In the genomic region with DNA sequence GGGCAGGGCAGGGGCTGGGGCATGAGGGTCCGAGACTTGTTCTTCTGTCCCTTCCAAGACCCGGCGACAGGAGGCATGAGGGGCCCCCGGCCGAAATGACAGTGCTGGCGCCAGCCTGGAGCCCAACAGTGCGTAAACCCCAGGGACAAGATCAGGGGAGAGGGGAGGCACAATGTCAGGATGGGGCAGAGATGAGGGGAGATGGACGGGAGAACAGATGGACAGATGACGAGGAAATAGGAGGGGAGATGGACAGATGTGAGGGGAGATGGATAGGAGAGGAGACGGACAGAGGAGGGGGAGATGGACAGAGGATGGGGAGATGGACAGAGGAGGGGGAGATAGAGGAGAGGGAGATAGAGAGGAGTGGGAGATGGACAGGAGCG, we compare ENCODE assay signal across 8 cellular contexts. TPM values are rescaled to one million over a fixed set of nuclear protein-coding genes. Genes with fewer than 3 reads are reported as not detected.
DNase-seq lines count a peak whose midpoint lies in the region; ATAC-seq and TF ChIP-seq lines count a peak whose summit lies in the region.

No MANE protein-coding gene starts in this region.

- H3K4me1 Mint-ChIP-seq in nephron: peaks cover 9% of the 10 kb centered on the region
- H3K4me1 Mint-ChIP-seq in endothelial cell (ENCODE audit: unreplicated experiment): peaks cover 5% of the 10 kb centered on the region

- H3K27me3 ChIP-seq in BLaER1: no peaks in the 10 kb centered on the region
- H3K27me3 ChIP-seq in Loucy (ENCODE audit: insufficient read depth, low read length, poor library complexity, severe bottlenecking): no peaks in the 10 kb centered on the region
- no peaks in the 10 kb centered on the region for H3K27me3 ChIP-seq in dorsolateral prefrontal cortex

- H3K79me2 ChIP-seq in Loucy (ENCODE audit: insufficient read depth, low read length): no peaks in the 10 kb centered on the region

- H3K4me2 ChIP-seq in BLaER1 (peak overlapping the region; percentile 95), Loucy (ENCODE audit: low read depth, low read length, poor library complexity, severe bottlenecking) (peak overlapping the region; percentile 100)

- no peaks in the 10 kb centered on the region for H3K9me2 ChIP-seq in Loucy (replicated peaks; ENCODE audit: low read depth, low read length)

- no peaks in the 10 kb centered on the region for H3K36me3 ChIP-seq in BLaER1
- no peaks in the 10 kb centered on the region for H3K36me3 ChIP-seq in Loucy (ENCODE audit: insufficient read depth, low read length)

- H3K4me3 Mint-ChIP-seq in nephron: peak overlapping the region; percentile 64 to 77 (median 74)
- no peak overlapping the region for H3K4me3 Mint-ChIP-seq in endothelial cell (ENCODE audit: unreplicated experiment)

- intact Hi-C loops in dorsolateral prefrontal cortex (cut with DNase I): loop anchor here (2.0 to 5.0 kb wide), 2 partner anchors 72 to 203 kb away; a partner anchor contains a TSS

- TF ChIP-seq CTCF in Loucy (conservative IDR thresholded peaks at IDR 0.05; ENCODE audit: low read length): no peak
- TF ChIP-seq CTCF in dorsolateral prefrontal cortex (IDR thresholded peaks at IDR 0.05 in 54 of 56, conservative IDR thresholded peaks at IDR 0.05 in 2 of 56; ENCODE audit: low read depth in 1 of 56, partially characterized antibody in 56 of 56): no peak
- no peak for TF ChIP-seq CTCF in nephron (IDR thresholded peaks at IDR 0.05; ENCODE audit: unreplicated experiment in 3 of 3)
- no peak for TF ChIP-seq CTCF in endothelial cell (IDR thresholded peaks at IDR 0.05; ENCODE audit: unreplicated experiment)

- H4K20me1 ChIP-seq in BLaER1 (peaks cover 5% of the 10 kb centered on the region; the same call in 1 of the 2 replicates), Loucy (ENCODE audit: insufficient read depth, low read length, poor library complexity, severe bottlenecking) (no peaks in the 10 kb centered on the region)

- peaks cover 15% of the 10 kb centered on the region for H3F3A ChIP-seq in Loucy (ENCODE audit: low read depth)

- H2AFZ ChIP-seq in Loucy (ENCODE audit: low read length): no peak overlapping the region

- H3K27ac Mint-ChIP-seq in nephron (no peak overlapping the region), endothelial cell (ENCODE audit: unreplicated experiment) (no peak overlapping the region)

- H3K9me3 Mint-ChIP-seq in nephron (no peaks in the 10 kb centered on the region), endothelial cell (ENCODE audit: unreplicated experiment) (no peaks in the 10 kb centered on the region)

- H3K9me3 ChIP-seq in BLaER1 (no peaks in the 10 kb centered on the region), Loucy (ENCODE audit: insufficient read depth, low read depth, low read length) (no peaks in the 10 kb centered on the region)

- H3K9ac ChIP-seq in BLaER1 (0 out of 2 replicates have a peak overlapping the region, but pooled peaks have one; percentile 34), Loucy (ENCODE audit: low read depth, low read length, poor library complexity, severe bottlenecking) (peak overlapping the region; percentile 85)

- H3K27ac ChIP-seq in BLaER1 (peak overlapping the region; percentile 51), dorsolateral prefrontal cortex (peak overlapping the region in 38 of 59 donors; percentile 18 to 90 (median 74))

- H3K4me3 ChIP-seq in BLaER1 (peak overlapping the region; percentile 65), Loucy (ENCODE audit: low read length, poor library complexity, severe bottlenecking) (peak overlapping the region; percentile 90), dorsolateral prefrontal cortex (peak overlapping the region; percentile 49 to 89 (median 70))

- DNase-seq in dorsolateral prefrontal cortex: no peak
- DNase-seq in NCI-H2107 treated with DMSO at 0.1 percent for 48 hours (lab: John Stamatoyannopoulos, UW; ENCODE audit: unreplicated experiment): no peak
- DNase-seq in endothelial cell (ENCODE audit: low spot score): no peak
- DNase-seq in D341Med (ENCODE audit: low spot score): no peak

- peaks cover 5% of the 10 kb centered on the region for H3K27me3 Mint-ChIP-seq in nephron (ENCODE audit: low read depth)
- H3K27me3 Mint-ChIP-seq in endothelial cell (ENCODE audit: unreplicated experiment): peaks cover 2% of the 10 kb centered on the region

- ATAC-seq in GM18873 (IDR thresholded peaks at IDR 0.05; ENCODE audit: low FRiP score, unreplicated experiment): no peak

- peaks cover 74% of the 10 kb centered on the region for H3K4me1 ChIP-seq in BLaER1
- H3K4me1 ChIP-seq in Loucy (ENCODE audit: insufficient read depth, low read length, poor library complexity, severe bottlenecking): peaks cover 48% of the 10 kb centered on the region

- H3K36me3 Mint-ChIP-seq in nephron (ENCODE audit: low read depth): peaks cover 3% of the 10 kb centered on the region
- no peaks in the 10 kb centered on the region for H3K36me3 Mint-ChIP-seq in endothelial cell (ENCODE audit: low read depth, unreplicated experiment)

RNA-seq across cellular contexts. Expression of a gene that starts 0.5 kb away (rescaled TPM):
- total RNA-seq in dorsolateral prefrontal cortex (10 to 100 TPM in 2 of 120 experiments, 1 to 10 TPM in 118; 1.7 to 11.9 (median 4.6) TPM), endothelial cell (ENCODE audit: unreplicated experiment) (1.4 TPM)

RNA-seq across cellular contexts. Expression of a gene that starts 12.9 kb away (rescaled TPM):
- total RNA-seq in dorsolateral prefrontal cortex (1,000 to 10,000 TPM in 7 of 120 experiments, 100 to 1,000 TPM in 113; 564 to 1,173 (median 771) TPM), endothelial cell (ENCODE audit: unreplicated experiment) (2,762 TPM)

RNA-seq across cellular contexts. Expression of a gene that starts 21.5 kb away (rescaled TPM):
- total RNA-seq in dorsolateral prefrontal cortex (10 to 100 TPM in 43 of 120 experiments, 1 to 10 TPM in 77; 3.7 to 20.5 (median 9.1) TPM), endothelial cell (ENCODE audit: unreplicated experiment) (49.6 TPM)

RNA-seq across cellular contexts. Expression of a gene that starts 21.7 kb away (rescaled TPM):
- total RNA-seq in dorsolateral prefrontal cortex (100 to 1,000 TPM; 410 to 765 (median 576) TPM), endothelial cell (ENCODE audit: unreplicated experiment) (2,099 TPM)

RNA-seq across cellular contexts. Expression of a gene that starts 22.9 kb away (rescaled TPM):
- total RNA-seq in dorsolateral prefrontal cortex (100 to 1,000 TPM in 1 of 120 experiments, 10 to 100 TPM in 119; 48.9 to 115 (median 70.7) TPM), endothelial cell (ENCODE audit: unreplicated experiment) (78.8 TPM)
